23 cellular contexts compared by ENCODE assay signal in the genomic region with DNA sequence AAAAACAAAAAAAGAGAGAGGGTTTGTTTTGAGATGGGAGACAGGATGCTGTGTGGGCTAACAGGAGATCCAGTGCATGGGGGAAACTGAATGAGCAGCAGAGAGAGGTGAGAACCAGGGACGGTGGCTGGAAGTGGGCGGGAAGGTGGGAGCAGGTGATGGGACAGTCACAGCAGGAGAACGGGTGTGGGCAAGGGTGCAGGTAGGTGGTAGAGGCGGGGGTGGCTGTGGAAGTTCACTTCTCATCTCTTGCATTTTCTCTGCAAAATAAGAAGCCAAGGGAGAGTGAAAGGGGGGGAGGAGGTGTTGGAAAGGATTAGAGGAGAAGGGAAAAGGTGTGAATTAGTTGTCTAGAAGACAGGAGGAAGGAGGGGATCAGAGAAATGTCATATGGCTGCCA. TPM values are rescaled to one million over a fixed set of nuclear protein-coding genes. Genes with fewer than 3 reads are reported as not detected.
"Had no signal": no experiment of that assay in that cellular context is flagged by ENCODE, and none has a peak within 500 bp of the region (broad histone marks: within the 10 kb centered on the region; RNA-seq: fewer than 3 reads in every experiment).

No MANE protein-coding gene starts in this region.

- H3K4me1 ChIP-seq: gastrocnemius medialis, testis had no signal

- H3K27ac Mint-ChIP-seq: immature natural killer cell; naive thymus-derived CD8-positive, alpha-beta T cell; stimulated activated naive B cell treated with anti-CD40 and anti-IgM and Interleukin-4, amounts not matched to agents 10 μg/mL and 1 μg/mL and 100 μg/mL, for 72 hours; stimulated activated naive CD8-positive, alpha-beta T cell treated with anti-CD3 and anti-CD28 coated beads, Interleukin-15, amount 100 ng/mL, for 72 hours had no signal

- H3K4me3 ChIP-seq: colonic mucosa, gastrocnemius medialis, mucosa of descending colon, ovary, prostate gland, testis, tibial nerve, upper lobe of right lung, vagina had no signal

- ATAC-seq: gastrocnemius medialis; left colon; mucosa of descending colon; naive thymus-derived CD8-positive, alpha-beta T cell; sciatic nerve; stimulated activated naive B cell treated with anti-CD40 and anti-IgM and Interleukin-4, amounts not matched to agents 10 μg/mL and 1 μg/mL and 100 μg/mL, for 72 hours; stimulated activated naive CD8-positive, alpha-beta T cell treated with anti-CD3 and anti-CD28 coated beads, Interleukin-15, amount 100 ng/mL, for 72 hours; upper lobe of right lung had no signal

- H3K4me3 Mint-ChIP-seq: immature natural killer cell; neural crest cell; stimulated activated naive B cell treated with anti-CD40 and anti-IgM and Interleukin-4, amounts not matched to agents 10 μg/mL and 1 μg/mL and 100 μg/mL, for 72 hours; stimulated activated naive CD8-positive, alpha-beta T cell treated with anti-CD3 and anti-CD28 coated beads, Interleukin-15, amount 100 ng/mL, for 72 hours had no signal

- H3K27ac ChIP-seq: colonic mucosa, gastrocnemius medialis, ovary, prostate gland, testis, tibial nerve, upper lobe of right lung, vagina had no signal

- H3K27me3 ChIP-seq: colonic mucosa, ovary, testis, tibial nerve, upper lobe of right lung, vagina had no signal

- H3K36me3 Mint-ChIP-seq: naive thymus-derived CD8-positive, alpha-beta T cell had no signal

- H3K36me3 ChIP-seq: colonic mucosa, gastrocnemius medialis, ovary, prostate gland, upper lobe of right lung, vagina had no signal

- FAIRE-seq: keratinocyte had no signal

- DNase-seq: colonic mucosa; dermis blood vessel endothelial cell; gastrocnemius medialis; immature natural killer cell; left colon; mucosa of descending colon; naive thymus-derived CD8-positive, alpha-beta T cell; ovary; retina; stimulated activated CD4-positive, alpha-beta T cell treated with anti-CD3 and anti-CD28 coated beads, Interleukin-2, amount 100 ng/mL, for 24 hours; stimulated activated CD4-positive, alpha-beta T cell treated with anti-CD3 and anti-CD28 coated beads, Interleukin-4, amount 100 ng/mL, for 4 hours; stimulated activated naive B cell treated with anti-CD40 and anti-IgM and Interleukin-4, amounts not matched to agents 10 μg/mL and 1 μg/mL and 100 μg/mL, for 72 hours; stimulated activated naive CD8-positive, alpha-beta T cell treated with anti-CD3 and anti-CD28 coated beads, Interleukin-15, amount 100 ng/mL, for 72 hours; testis; upper lobe of right lung had no signal

- H3K9me3 ChIP-seq: colonic mucosa, gastrocnemius medialis, mucosa of descending colon, ovary, prostate gland, testis, tibial nerve, upper lobe of right lung, vagina had no signal

RNA-seq across cellular contexts. Expression of a gene that starts 21.9 kb away (rescaled TPM):
- total RNA-seq: naive thymus-derived CD8-positive, alpha-beta T cell had no signal
- polyA plus RNA-seq: immature natural killer cell; naive thymus-derived CD8-positive, alpha-beta T cell had no signal

RNA-seq across cellular contexts. Expression of a gene that starts 41.7 kb away (rescaled TPM):
- total RNA-seq: colonic mucosa, dermis blood vessel endothelial cell, fibroblast of lung, lung microvascular endothelial cell, tibial nerve, vagina had no signal
- polyA plus RNA-seq: immature natural killer cell; naive thymus-derived CD8-positive, alpha-beta T cell had no signal
